ENCODE assay signal across 20 cellular contexts in the genomic region with DNA sequence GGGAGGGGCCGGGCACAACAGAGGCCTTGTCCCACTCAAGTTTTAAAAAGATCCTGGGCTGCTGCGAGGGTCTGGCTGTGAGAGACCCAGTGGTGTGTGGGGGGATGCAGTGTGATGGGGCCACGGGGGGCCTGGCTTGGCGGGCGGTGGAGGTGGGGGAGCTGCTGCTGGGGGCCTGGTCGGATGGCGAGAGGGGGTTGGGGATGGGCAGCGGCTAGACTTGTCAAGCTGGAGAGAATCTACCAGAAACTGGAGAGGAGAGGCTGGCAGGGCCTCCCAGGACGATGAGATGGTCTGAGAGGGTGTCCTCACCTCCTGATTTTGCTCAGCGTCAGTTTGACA. TPM values are rescaled to one million over a fixed set of nuclear protein-coding genes. Genes with fewer than 3 reads are reported as not detected.
DNase-seq lines count a peak whose midpoint lies in the region; ATAC-seq and TF ChIP-seq lines count a peak whose summit lies in the region.
"Had no signal": no experiment of that assay in that cellular context is flagged by ENCODE, and none has a peak within 500 bp of the region (broad histone marks: within the 10 kb centered on the region; RNA-seq: fewer than 3 reads in every experiment).

No MANE protein-coding gene starts in this region.

- ATAC-seq in RWPE2 (ENCODE audit: low read depth) (no peak), right cardiac atrium (no peak), GM19324 (IDR thresholded peaks at IDR 0.05; ENCODE audit: low FRiP score, unreplicated experiment) (no peak)

- H3K4me3 ChIP-seq in Caco-2 (ENCODE audit: low read depth, low read length): no peak overlapping the region
- H3K4me3 ChIP-seq in RWPE2 (ENCODE audit: severe bottlenecking): no peak overlapping the region
- H3K4me3 ChIP-seq in right cardiac atrium (ENCODE audit: low read length): no peak overlapping the region
- H3K4me3 ChIP-seq: A549 had no signal

- peaks cover 16% of the 10 kb centered on the region for H3K36me3 ChIP-seq in Caco-2 (ENCODE audit: control insufficient read depth, insufficient read depth, low read length)
- peaks cover 41% of the 10 kb centered on the region for H3K36me3 ChIP-seq in RWPE2 (ENCODE audit: low read depth)

- H3K27me3 Mint-ChIP-seq in activated CD4-positive, alpha-beta T cell treated with anti-CD3 and anti-CD28 coated beads, Interleukin-2, amount 10 ng/mL, durations not matched to agents 24 days and 14 days: no peaks in the 10 kb centered on the region
- H3K27me3 Mint-ChIP-seq in Caco-2 (ENCODE audit: insufficient read depth, unreplicated experiment): no peaks in the 10 kb centered on the region
- H3K27me3 Mint-ChIP-seq in nephron progenitor cell (ENCODE audit: low read depth, poor library complexity): peaks cover 5% of the 10 kb centered on the region
- H3K27me3 Mint-ChIP-seq: CD4-positive, alpha-beta memory T cell had no signal

- CTCF ChIA-PET in Caco-2 (lab: Charles Lee): interaction anchor here (1.8 kb wide), 1 partner anchor 10 kb away, joined by 6 read pairs; no protein-coding TSS in a partner anchor

- H3K36me3 Mint-ChIP-seq in activated CD4-positive, alpha-beta T cell treated with anti-CD3 and anti-CD28 coated beads, Interleukin-2, amount 10 ng/mL, durations not matched to agents 24 days and 14 days (ENCODE audit: low read depth): peaks cover 46% of the 10 kb centered on the region
- H3K36me3 Mint-ChIP-seq in Caco-2 (ENCODE audit: insufficient read depth, unreplicated experiment) (peaks cover 78% of the 10 kb centered on the region), nephron progenitor cell (ENCODE audit: low read depth) (peaks cover 33% of the 10 kb centered on the region)

- no TSS peak for BruUV-seq in Caco-2 (replicated peaks; lab: Mats Ljungman, UMichigan)

- H3K4me1 ChIP-seq in Caco-2: peaks cover 10% of the 10 kb centered on the region
- H3K4me1 ChIP-seq in RWPE2 (ENCODE audit: insufficient read depth, poor library complexity, severe bottlenecking): peaks cover 8% of the 10 kb centered on the region
- peaks cover 6% of the 10 kb centered on the region for H3K4me1 ChIP-seq in right cardiac atrium (ENCODE audit: control insufficient read depth, insufficient read depth, low read length)

- 82% methylated on average over 10 of the region's 10 CpGs for WGBS in right cardiac atrium

- POLR2A ChIA-PET in Caco-2 (lab: Charles Lee): no interaction called here

- H3K4me1 Mint-ChIP-seq in activated CD4-positive, alpha-beta T cell treated with anti-CD3 and anti-CD28 coated beads, Interleukin-2, amount 10 ng/mL, durations not matched to agents 24 days and 14 days: peaks cover 22% of the 10 kb centered on the region
- peaks cover 28% of the 10 kb centered on the region for H3K4me1 Mint-ChIP-seq in Caco-2 (ENCODE audit: low read depth, unreplicated experiment)
- peaks cover 28% of the 10 kb centered on the region for H3K4me1 Mint-ChIP-seq in nephron progenitor cell

- H3K4me3 Mint-ChIP-seq in activated CD4-positive, alpha-beta T cell treated with anti-CD3 and anti-CD28 coated beads, Interleukin-2, amount 10 ng/mL, durations not matched to agents 24 days and 14 days: no peak overlapping the region
- H3K4me3 Mint-ChIP-seq in Caco-2 (ENCODE audit: unreplicated experiment) (no peak overlapping the region), nephron progenitor cell (no peak overlapping the region)
- H3K4me3 Mint-ChIP-seq: CD14-positive monocyte; CD4-positive, alpha-beta memory T cell had no signal

- DNase-seq in activated CD4-positive, alpha-beta T cell treated with anti-CD3 and anti-CD28 coated beads, Interleukin-2, amount 10 ng/mL, durations not matched to agents 24 days and 14 days: no peak
- DNase-seq in activated CD4-positive, alpha-beta T cell treated with anti-CD3 and anti-CD28 coated beads, Interleukin-2, amount 50 U/mL, for 48 hours: no peak
- DNase-seq in Caco-2 (no peak), RWPE2 (ENCODE audit: low spot score) (peak; percentile 85), nephron progenitor cell (no peak), right cardiac atrium (no peak)
- DNase-seq in stimulated activated CD8-positive, alpha-beta memory T cell treated with anti-CD3 and anti-CD28 coated beads, Interleukin-4, amount 100 ng/mL, for 48 hours: no peak
- DNase-seq: AML-193; Calu3; CD4-positive, alpha-beta memory T cell; DMS79 treated with DMSO at 0.1 percent for 48 hours; GF-D8; H9 had no signal

- intact Hi-C loops in activated CD4-positive, alpha-beta T cell treated with anti-CD3 and anti-CD28 coated beads, Interleukin-2, amount 10 ng/mL, durations not matched to agents 24 days and 14 days (cut with micrococcal nuclease): no loop called here
- intact Hi-C loops in Caco-2 (cut with micrococcal nuclease; ENCODE audit: unreplicated experiment) (no loop called here), right cardiac atrium (cut with DNase I) (no loop called here)

- no peak overlapping the region for H3K27ac ChIP-seq in RWPE2 (ENCODE audit: poor library complexity, severe bottlenecking)
- no peak overlapping the region for H3K27ac ChIP-seq in right cardiac atrium (ENCODE audit: low read length)
- H3K27ac ChIP-seq: 22Rv1, A549, HL-60 had no signal

- H3K9me3 ChIP-seq in Caco-2 (no peaks in the 10 kb centered on the region), RWPE2 (ENCODE audit: severe bottlenecking) (no peaks in the 10 kb centered on the region), right cardiac atrium (ENCODE audit: control insufficient read depth, low read length) (no peaks in the 10 kb centered on the region)
- H3K9me3 ChIP-seq: A549 had no signal

- no peaks in the 10 kb centered on the region for H3K9me3 Mint-ChIP-seq in activated CD4-positive, alpha-beta T cell treated with anti-CD3 and anti-CD28 coated beads, Interleukin-2, amount 10 ng/mL, durations not matched to agents 24 days and 14 days
- H3K9me3 Mint-ChIP-seq in Caco-2 (ENCODE audit: unreplicated experiment) (no peaks in the 10 kb centered on the region), nephron progenitor cell (no peaks in the 10 kb centered on the region)
- H3K9me3 Mint-ChIP-seq: CD14-positive monocyte; CD4-positive, alpha-beta memory T cell; H9 had no signal

- H3K27ac Mint-ChIP-seq in activated CD4-positive, alpha-beta T cell treated with anti-CD3 and anti-CD28 coated beads, Interleukin-2, amount 10 ng/mL, durations not matched to agents 24 days and 14 days: peak overlapping the region; percentile 32
- H3K27ac Mint-ChIP-seq in Caco-2 (ENCODE audit: unreplicated experiment): peak overlapping the region; percentile 45
- peak overlapping the region; percentile 36 for H3K27ac Mint-ChIP-seq in nephron progenitor cell

- no peaks in the 10 kb centered on the region for H3K27me3 ChIP-seq in Caco-2 (replicated peaks; ENCODE audit: control insufficient read depth, insufficient read depth, low read length)
- H3K27me3 ChIP-seq in RWPE2 (ENCODE audit: insufficient read depth, poor library complexity, severe bottlenecking): no peaks in the 10 kb centered on the region
- H3K27me3 ChIP-seq in right cardiac atrium (ENCODE audit: control insufficient read depth, insufficient read depth): no peaks in the 10 kb centered on the region

- TF ChIP-seq CTCF in Caco-2 (IDR thresholded peaks at IDR 0.05; ENCODE audit: insufficient read depth in 1 of 2, low read depth in 1 of 2, low read length in 1 of 2, severe bottlenecking in 1 of 2, unreplicated experiment in 1 of 2) (no peak), RWPE2 (IDR thresholded peaks at IDR 0.05; ENCODE audit: poor library complexity, severe bottlenecking) (no peak), nephron progenitor cell (IDR thresholded peaks at IDR 0.05) (no peak)

RNA-seq across cellular contexts. Expression of gene RPS21, which starts 5.1 kb away (rescaled TPM):
- 2,091 and 2,109 TPM in 2 replicates for total RNA-seq in activated CD4-positive, alpha-beta T cell treated with anti-CD3 and anti-CD28 coated beads, Interleukin-2, amount 10 ng/mL, durations not matched to agents 24 days and 14 days
- 4,496 and 4,723 TPM in 2 replicates for total RNA-seq in Caco-2 (2022)
- total RNA-seq in right cardiac atrium: 100 to 1,000 TPM; 703 to 815 (median 736) TPM
- 2,060 TPM for polyA plus RNA-seq in right cardiac atrium

RNA-seq across cellular contexts. Expression of gene CABLES2, which starts 15.0 kb away (rescaled TPM):
- total RNA-seq in activated CD4-positive, alpha-beta T cell treated with anti-CD3 and anti-CD28 coated beads, Interleukin-2, amount 10 ng/mL, durations not matched to agents 24 days and 14 days: 13.1 and 13.5 TPM in 2 replicates
- 30.7 and 36.4 TPM in 2 replicates for total RNA-seq in Caco-2 (2022)
- 10 to 100 TPM; 12.3 to 29.4 (median 16.3) TPM for total RNA-seq in right cardiac atrium
- polyA plus RNA-seq in right cardiac atrium: 10.9 TPM

RNA-seq across cellular contexts. Expression of gene LAMA5, which starts 24.9 kb away (rescaled TPM):
- 2.0 and 2.1 TPM in 2 replicates for total RNA-seq in activated CD4-positive, alpha-beta T cell treated with anti-CD3 and anti-CD28 coated beads, Interleukin-2, amount 10 ng/mL, durations not matched to agents 24 days and 14 days
- total RNA-seq in Caco-2 (2022) (1,050 and 1,125 TPM in 2 replicates), right cardiac atrium (10 to 100 TPM; 77.4 to 97.9 (median 86.8) TPM)
- polyA plus RNA-seq in right cardiac atrium: 93.7 TPM
- polyA plus RNA-seq: CD14-positive monocyte; CD4-positive, alpha-beta memory T cell had no signal

RNA-seq across cellular contexts. Expression of gene RBBP8NL, which starts 35.3 kb away (rescaled TPM):
- total RNA-seq in activated CD4-positive, alpha-beta T cell treated with anti-CD3 and anti-CD28 coated beads, Interleukin-2, amount 10 ng/mL, durations not matched to agents 24 days and 14 days: not detected in 2 replicates
- total RNA-seq in Caco-2 (2022) (39.2 and 40.5 TPM in 2 replicates), right cardiac atrium (not detected)
- polyA plus RNA-seq in right cardiac atrium: not detected
- total RNA-seq: CD4-positive, alpha-beta memory T cell; HT1080 had no signal
- polyA plus RNA-seq: A549; BJ; CD14-positive monocyte; CD4-positive, alpha-beta memory T cell had no signal

Comparison
In these comparisons a context has a peak if more than half of its experiments do, and no peak if none do; other contexts are left out.
1. RNA of gene LAMA5, which starts 24.9 kb away (total RNA-seq): 1,050 to 1,125 TPM in Caco-2 and 77.4 to 97.9 TPM in right cardiac atrium; 2.0 to 2.1 TPM in activated CD4-positive, alpha-beta T cell treated with anti-CD3 and anti-CD28 coated beads, Interleukin-2, amount 10 ng/mL, durations not matched to agents 24 days and 14 days; every median in the first group is over 10 times any median in the second.
2. Peak in every context shown above with its lines, with median percentiles within 50 percentile points of each other: H3K27ac Mint-ChIP-seq.